ENCODE assay signal across 1 cellular context in the genomic region with DNA sequence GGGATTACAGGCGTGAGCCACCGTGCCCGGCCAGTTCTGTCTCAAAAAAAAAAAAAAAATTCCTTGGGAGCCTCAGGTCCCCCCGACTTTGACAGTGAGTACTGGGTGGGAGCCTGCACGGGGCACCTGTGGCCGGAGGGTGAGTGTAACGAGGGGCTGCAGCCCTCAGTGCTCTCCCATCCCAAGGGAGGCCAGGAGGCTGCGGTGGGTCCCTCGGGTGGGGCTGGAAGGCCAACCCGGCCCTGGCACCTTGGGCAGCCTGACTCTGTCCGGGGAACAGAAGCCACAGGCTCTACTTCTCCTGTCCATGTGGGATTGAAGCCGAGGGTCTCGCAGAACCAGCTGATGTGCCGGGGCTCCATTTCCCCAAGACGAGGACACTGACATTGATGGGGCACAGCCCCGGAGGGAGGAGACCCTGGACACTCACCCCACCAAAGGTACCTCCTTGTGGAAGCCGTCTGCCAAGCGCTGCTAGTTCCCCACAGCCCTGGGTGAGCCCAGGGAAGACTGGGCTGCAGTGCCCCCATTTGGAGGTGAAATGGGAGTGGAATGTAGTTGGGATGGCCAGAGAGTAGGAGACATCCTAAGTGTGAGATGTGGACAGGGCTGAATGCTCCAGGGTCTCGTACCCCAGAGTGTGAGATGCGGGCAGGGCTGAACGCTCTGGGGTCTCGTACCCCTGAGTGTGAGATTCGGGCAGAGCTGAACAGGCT.
A peak's percentile ranks its signal among the peaks of the same experiment; 100 is the strongest.
TF ChIP-seq lines count a peak whose summit lies in the region.

No MANE protein-coding gene starts in this region.

TF ChIP-seq in HepG2, 621 proteins besides CTCF, POLR2A, EP300 and RAD21:
- no peak for TF ChIP-seq ZBTB3 (CRISPR knock-in tag; IDR thresholded peaks at IDR 0.05; ENCODE audit: borderline replicate concordance, low read depth)
- TF ChIP-seq GABPA (IDR thresholded peaks at IDR 0.05; ENCODE audit: low read depth, low read length): no peak
- TF ChIP-seq GABPA (CRISPR knock-in tag; IDR thresholded peaks at IDR 0.05; ENCODE audit: low read depth): no peak
- no peak for TF ChIP-seq NCOA1 (CRISPR knock-in tag; IDR thresholded peaks at IDR 0.05)
- TF ChIP-seq KDM1A (CRISPR knock-in tag; IDR thresholded peaks at IDR 0.05): no peak
- no peak for TF ChIP-seq MED13 (CRISPR knock-in tag; IDR thresholded peaks at IDR 0.05)
- TF ChIP-seq STAG1 (CRISPR knock-in tag; IDR thresholded peaks at IDR 0.05): peak; percentile 42; the same call in 1 of the 2 replicates
- no peak for TF ChIP-seq NONO (IDR thresholded peaks at IDR 0.05)
- TF ChIP-seq NONO (CRISPR knock-in tag; conservative IDR thresholded peaks at IDR 0.05): no peak
- no peak for TF ChIP-seq RBM22 (optimal IDR thresholded peaks at IDR 0.05; ENCODE audit: low read length)
- no peak for TF ChIP-seq ERF (CRISPR knock-in tag; IDR thresholded peaks at IDR 0.05)
- TF ChIP-seq ZNF230 (CRISPR knock-in tag; IDR thresholded peaks at IDR 0.05): no peak
- no peak for TF ChIP-seq ISX (CRISPR knock-in tag; conservative IDR thresholded peaks at IDR 0.05)
- no peak for TF ChIP-seq MZF1 (CRISPR knock-in tag; IDR thresholded peaks at IDR 0.05; ENCODE audit: borderline replicate concordance)
- 0 out of 2 replicates have a peak, but pooled peaks have one; percentile 10 for TF ChIP-seq SAP130 (CRISPR knock-in tag; IDR thresholded peaks at IDR 0.05; ENCODE audit: low read depth)
- TF ChIP-seq ZNF329 (CRISPR knock-in tag; IDR thresholded peaks at IDR 0.05; ENCODE audit: low read depth): no peak
- TF ChIP-seq XBP1 (CRISPR knock-in tag; IDR thresholded peaks at IDR 0.05): no peak
- no peak for TF ChIP-seq NBN (conservative IDR thresholded peaks at IDR 0.05)
- TF ChIP-seq, protein P1, sequence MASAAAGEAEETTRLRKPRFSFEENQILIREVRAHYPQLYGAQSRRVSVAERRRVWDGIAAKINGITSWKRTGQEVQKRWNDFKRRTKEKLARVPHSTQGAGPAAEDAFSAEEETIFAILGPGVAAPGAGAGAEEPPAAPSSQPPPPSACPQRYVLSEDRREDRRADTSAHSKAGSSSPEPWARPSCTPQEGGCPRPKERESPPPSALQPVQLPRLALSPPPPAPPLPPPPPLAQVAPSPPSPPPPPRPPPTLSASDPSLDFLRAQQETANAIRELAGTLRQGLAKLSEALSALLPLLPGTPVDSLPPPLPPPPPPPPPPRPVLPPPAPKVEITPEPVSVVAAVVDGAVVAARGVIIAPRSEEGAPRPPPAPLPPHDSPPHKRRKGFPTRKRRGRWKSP (CRISPR knock-in tag; IDR thresholded peaks at IDR 0.05): no peak
- no peak for TF ChIP-seq ZBTB8A (CRISPR knock-in tag; IDR thresholded peaks at IDR 0.05; ENCODE audit: borderline replicate concordance, low read depth)
- TF ChIP-seq, protein P2, sequence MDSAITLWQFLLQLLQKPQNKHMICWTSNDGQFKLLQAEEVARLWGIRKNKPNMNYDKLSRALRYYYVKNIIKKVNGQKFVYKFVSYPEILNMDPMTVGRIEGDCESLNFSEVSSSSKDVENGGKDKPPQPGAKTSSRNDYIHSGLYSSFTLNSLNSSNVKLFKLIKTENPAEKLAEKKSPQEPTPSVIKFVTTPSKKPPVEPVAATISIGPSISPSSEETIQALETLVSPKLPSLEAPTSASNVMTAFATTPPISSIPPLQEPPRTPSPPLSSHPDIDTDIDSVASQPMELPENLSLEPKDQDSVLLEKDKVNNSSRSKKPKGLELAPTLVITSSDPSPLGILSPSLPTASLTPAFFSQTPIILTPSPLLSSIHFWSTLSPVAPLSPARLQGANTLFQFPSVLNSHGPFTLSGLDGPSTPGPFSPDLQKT (CRISPR knock-in tag; IDR thresholded peaks at IDR 0.05; ENCODE audit: borderline replicate concordance): no peak
- peak; percentile 48 for TF ChIP-seq TEAD3 (CRISPR knock-in tag; optimal IDR thresholded peaks at IDR 0.05; ENCODE audit: borderline replicate concordance)
- TF ChIP-seq PAX8 (CRISPR knock-in tag; IDR thresholded peaks at IDR 0.05; ENCODE audit: borderline replicate concordance): no peak
- TF ChIP-seq SMAD9 (CRISPR knock-in tag; IDR thresholded peaks at IDR 0.05): no peak
- TF ChIP-seq ZNF674 (CRISPR knock-in tag; IDR thresholded peaks at IDR 0.05; ENCODE audit: low read depth): no peak
- TF ChIP-seq SNAPC2 (CRISPR knock-in tag; IDR thresholded peaks at IDR 0.05): no peak
- no peak for TF ChIP-seq ZNF317 (CRISPR knock-in tag; IDR thresholded peaks at IDR 0.05)
- TF ChIP-seq, protein P3, sequence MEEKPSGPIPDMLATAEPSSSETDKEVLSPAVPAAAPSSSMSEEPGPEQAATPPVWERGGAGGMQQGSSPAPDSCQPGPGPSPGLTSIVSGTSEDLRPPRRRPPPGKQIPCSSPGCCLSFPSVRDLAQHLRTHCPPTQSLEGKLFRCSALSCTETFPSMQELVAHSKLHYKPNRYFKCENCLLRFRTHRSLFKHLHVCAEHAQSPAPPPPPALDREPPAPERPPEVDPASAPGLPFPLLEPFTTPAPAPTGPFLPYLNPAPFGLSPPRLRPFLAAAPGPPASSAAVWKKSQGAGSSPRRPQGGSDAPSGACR (CRISPR knock-in tag; IDR thresholded peaks at IDR 0.05): no peak
- TF ChIP-seq HIVEP1 (CRISPR knock-in tag; IDR thresholded peaks at IDR 0.05): no peak
- TF ChIP-seq MEIS2 (CRISPR knock-in tag; IDR thresholded peaks at IDR 0.05): no peak
- TF ChIP-seq, protein P4, sequence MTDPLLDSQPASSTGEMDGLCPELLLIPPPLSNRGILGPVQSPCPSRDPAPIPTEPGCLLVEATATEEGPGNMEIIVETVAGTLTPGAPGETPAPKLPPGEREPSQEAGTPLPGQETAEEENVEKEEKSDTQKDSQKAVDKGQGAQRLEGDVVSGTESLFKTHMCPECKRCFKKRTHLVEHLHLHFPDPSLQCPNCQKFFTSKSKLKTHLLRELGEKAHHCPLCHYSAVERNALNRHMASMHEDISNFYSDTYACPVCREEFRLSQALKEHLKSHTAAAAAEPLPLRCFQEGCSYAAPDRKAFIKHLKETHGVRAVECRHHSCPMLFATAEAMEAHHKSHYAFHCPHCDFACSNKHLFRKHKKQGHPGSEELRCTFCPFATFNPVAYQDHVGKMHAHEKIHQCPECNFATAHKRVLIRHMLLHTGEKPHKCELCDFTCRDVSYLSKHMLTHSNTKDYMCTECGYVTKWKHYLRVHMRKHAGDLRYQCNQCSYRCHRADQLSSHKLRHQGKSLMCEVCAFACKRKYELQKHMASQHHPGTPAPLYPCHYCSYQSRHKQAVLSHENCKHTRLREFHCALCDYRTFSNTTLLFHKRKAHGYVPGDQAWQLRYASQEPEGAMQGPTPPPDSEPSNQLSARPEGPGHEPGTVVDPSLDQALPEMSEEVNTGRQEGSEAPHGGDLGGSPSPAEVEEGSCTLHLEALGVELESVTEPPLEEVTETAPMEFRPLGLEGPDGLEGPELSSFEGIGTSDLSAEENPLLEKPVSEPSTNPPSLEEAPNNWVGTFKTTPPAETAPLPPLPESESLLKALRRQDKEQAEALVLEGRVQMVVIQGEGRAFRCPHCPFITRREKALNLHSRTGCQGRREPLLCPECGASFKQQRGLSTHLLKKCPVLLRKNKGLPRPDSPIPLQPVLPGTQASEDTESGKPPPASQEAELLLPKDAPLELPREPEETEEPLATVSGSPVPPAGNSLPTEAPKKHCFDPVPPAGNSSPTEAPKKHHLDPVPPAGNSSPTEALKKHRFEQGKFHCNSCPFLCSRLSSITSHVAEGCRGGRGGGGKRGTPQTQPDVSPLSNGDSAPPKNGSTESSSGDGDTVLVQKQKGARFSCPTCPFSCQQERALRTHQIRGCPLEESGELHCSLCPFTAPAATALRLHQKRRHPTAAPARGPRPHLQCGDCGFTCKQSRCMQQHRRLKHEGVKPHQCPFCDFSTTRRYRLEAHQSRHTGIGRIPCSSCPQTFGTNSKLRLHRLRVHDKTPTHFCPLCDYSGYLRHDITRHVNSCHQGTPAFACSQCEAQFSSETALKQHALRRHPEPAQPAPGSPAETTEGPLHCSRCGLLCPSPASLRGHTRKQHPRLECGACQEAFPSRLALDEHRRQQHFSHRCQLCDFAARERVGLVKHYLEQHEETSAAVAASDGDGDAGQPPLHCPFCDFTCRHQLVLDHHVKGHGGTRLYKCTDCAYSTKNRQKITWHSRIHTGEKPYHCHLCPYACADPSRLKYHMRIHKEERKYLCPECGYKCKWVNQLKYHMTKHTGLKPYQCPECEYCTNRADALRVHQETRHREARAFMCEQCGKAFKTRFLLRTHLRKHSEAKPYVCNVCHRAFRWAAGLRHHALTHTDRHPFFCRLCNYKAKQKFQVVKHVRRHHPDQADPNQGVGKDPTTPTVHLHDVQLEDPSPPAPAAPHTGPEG (CRISPR knock-in tag; IDR thresholded peaks at IDR 0.05): no peak
- TF ChIP-seq AGO2 (optimal IDR thresholded peaks at IDR 0.05; ENCODE audit: low read depth, low read length): peak; percentile 41
- TF ChIP-seq JDP2 (CRISPR knock-in tag; IDR thresholded peaks at IDR 0.05; ENCODE audit: borderline replicate concordance): no peak
- TF ChIP-seq, protein P5, sequence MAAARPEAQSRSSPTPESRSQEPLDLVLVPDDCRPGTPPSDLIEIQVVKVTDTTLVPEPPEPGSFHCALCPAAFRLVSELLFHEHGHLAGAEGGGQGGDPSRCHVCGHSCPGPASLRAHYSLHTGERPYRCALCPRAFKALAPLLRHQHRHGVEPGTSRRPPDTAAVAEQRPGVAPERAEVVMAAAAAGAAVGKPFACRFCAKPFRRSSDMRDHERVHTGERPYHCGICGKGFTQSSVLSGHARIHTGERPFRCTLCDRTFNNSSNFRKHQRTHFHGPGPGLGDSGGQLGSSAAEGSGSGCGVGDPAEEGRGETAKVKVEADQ (CRISPR knock-in tag; IDR thresholded peaks at IDR 0.05; ENCODE audit: borderline replicate concordance): no peak
- no peak for TF ChIP-seq ZNF251 (CRISPR knock-in tag; IDR thresholded peaks at IDR 0.05)
- no peak for TF ChIP-seq ZNF883 (CRISPR knock-in tag; IDR thresholded peaks at IDR 0.05; ENCODE audit: not compliant biosample characterization)
